In genomic region chr9:96021616-96022444, GRCh38 we compare ENCODE assay signal across 9 cellular contexts.
A peak's percentile ranks its signal among the peaks of the same experiment; 100 is the strongest.
DNase-seq lines count a peak whose midpoint lies in the region; ATAC-seq and TF ChIP-seq lines count a peak whose summit lies in the region.
"Had no signal": no experiment of that assay in that cellular context is flagged by ENCODE, and none has a peak within 500 bp of the region (broad histone marks: within the 10 kb centered on the region; RNA-seq: fewer than 3 reads in every experiment).

No MANE protein-coding gene starts in this region.

- H3K9ac ChIP-seq in SK-N-SH = no peak overlapping the region

- CTCF ChIA-PET in SK-N-SH (lab: Yijun Ruan, JAX) = no interaction called here

- H3F3A ChIP-seq in SK-N-SH (replicated peaks; ENCODE audit: insufficient read depth) = no peaks in the 10 kb centered on the region

- no peak for TF ChIP-seq EP300 in SK-N-SH (IDR thresholded peaks at IDR 0.05; ENCODE audit: borderline replicate concordance in 1 of 2, low read depth in 1 of 2, low read length in 1 of 2)

- H3K36me3 ChIP-seq in SK-N-SH (replicated peaks in 1 of 2; ENCODE audit: control insufficient read depth in 1 of 2, insufficient read depth in 2 of 2, low read length in 1 of 2) = peaks cover 0 to 2% of the 10 kb centered on the region in 2 experiments
- no peaks in the 10 kb centered on the region for H3K36me3 ChIP-seq in esophagus (ENCODE audit: control insufficient read depth in 2 of 2, insufficient read depth in 2 of 2, low read length in 1 of 2)

- peaks cover 23 to 35% of the 10 kb centered on the region in 2 donors for H3K36me3 Mint-ChIP-seq in naive B cell

- ATAC-seq in naive B cell (ENCODE audit: low read depth in 2 of 2) = no peak
- ATAC-seq in GM18502 (IDR thresholded peaks at IDR 0.05; ENCODE audit: poor library complexity, unreplicated experiment) = no peak
- no peak for ATAC-seq in HG02571 (IDR thresholded peaks at IDR 0.05; ENCODE audit: unreplicated experiment)
- ATAC-seq in HG03135 (IDR thresholded peaks at IDR 0.05; ENCODE audit: unreplicated experiment) = no peak
- ATAC-seq in HG02642 (IDR thresholded peaks at IDR 0.05; ENCODE audit: poor library complexity, unreplicated experiment) = no peak

- peak; percentile 49 for DNase-seq in ELF-1 (ENCODE audit: low read depth, low spot score)
- peak; percentile 80 for DNase-seq in SK-N-SH
- DNase-seq in naive B cell = no peak

- H3K4me1 ChIP-seq in SK-N-SH (ENCODE audit: control insufficient read depth in 1 of 2, insufficient read depth in 2 of 2, low read depth in 1 of 2, low read length in 1 of 2) = no peaks in the 10 kb centered on the region; a peak in 1 of 4 replicates
- H3K4me1 ChIP-seq in esophagus (ENCODE audit: control insufficient read depth in 2 of 2, insufficient read depth in 2 of 2, low read length in 1 of 2) = peaks cover 3 to 4% of the 10 kb centered on the region in 2 donors

- peak overlapping the region; percentile 53 to 62 for H3K4me3 ChIP-seq in SK-N-SH (ENCODE audit: low read depth in 2 of 2, low read length in 1 of 2)
- H3K4me3 ChIP-seq in esophagus (ENCODE audit: low read depth in 1 of 2, low read length in 2 of 2) = peak overlapping the region; percentile 53 to 56

- no peaks in the 10 kb centered on the region for H4K20me1 ChIP-seq in SK-N-SH (ENCODE audit: insufficient read depth)

- H3K4me3 Mint-ChIP-seq in naive B cell = peak overlapping the region; percentile 13 to 88 (median 76)

- no peak for TF ChIP-seq CTCF in SK-N-SH (IDR thresholded peaks at IDR 0.05)

- H3K9me2 ChIP-seq in SK-N-SH = no peaks in the 10 kb centered on the region

- H2AFZ ChIP-seq in SK-N-SH (ENCODE audit: low read depth) = peak overlapping the region; percentile 78; the same call in 1 of the 2 replicates

- POLR2A ChIA-PET in SK-N-SH (lab: Yijun Ruan, JAX) = no interaction called here

- H3K27ac ChIP-seq in SK-N-SH (ENCODE audit: low read depth in 2 of 2, low read length in 1 of 2) (no peak overlapping the region), esophagus (ENCODE audit: low read depth in 2 of 2, low read length in 1 of 2) (peak overlapping the region; percentile 76 to 77)
- H3K27ac ChIP-seq: neutrophil had no signal

- H3K79me2 ChIP-seq in SK-N-SH (ENCODE audit: insufficient read depth) = no peaks in the 10 kb centered on the region

- no peak for TF ChIP-seq RAD21 in SK-N-SH (IDR thresholded peaks at IDR 0.05; ENCODE audit: low read length)

- peaks cover 30 to 43% (median 33%) of the 10 kb centered on the region in 3 donors for H3K4me1 Mint-ChIP-seq in naive B cell

- WGBS in SK-N-SH (ENCODE audit: low lambda C conversion rate) = 40% methylated on average over 30 of the region's 68 CpGs
- 2% methylated on average over 48 to 68 of the region's 68 CpGs for WGBS in esophagus, 2 donors

- H3K9me3 Mint-ChIP-seq in naive B cell = peaks cover 0 to 9% (median 0%) of the 10 kb centered on the region in 7 donors

- H3K9me3 ChIP-seq in SK-N-SH (no peaks in the 10 kb centered on the region), esophagus (ENCODE audit: control insufficient read depth in 2 of 2, insufficient read depth in 1 of 2, low read depth in 1 of 2, low read length in 1 of 2) (peaks cover 0 to 2% of the 10 kb centered on the region in 2 donors)
- H3K9me3 ChIP-seq: neutrophil had no signal

- no peak overlapping the region for H3K27ac Mint-ChIP-seq in naive B cell

- peaks cover 59 to 75% (median 72%) of the 10 kb centered on the region in 3 donors for H3K27me3 Mint-ChIP-seq in naive B cell

- H3K4me2 ChIP-seq in SK-N-SH = peak overlapping the region; percentile 78

- peaks cover 6% of the 10 kb centered on the region; the same call in 1 of the 2 replicates for H3K27me3 ChIP-seq in SK-N-SH (ENCODE audit: insufficient read depth)
- no peaks in the 10 kb centered on the region for H3K27me3 ChIP-seq in esophagus (ENCODE audit: control insufficient read depth in 1 of 2, insufficient read depth in 2 of 2, low read length in 2 of 2)

TF ChIP-seq in SK-N-SH, 30 proteins besides CTCF, POLR2A, EP300 and RAD21:
- TF ChIP-seq TEAD4 (IDR thresholded peaks at IDR 0.05; ENCODE audit: borderline replicate concordance, insufficient read depth) = no peak
- no peak for TF ChIP-seq ZBTB33 (IDR thresholded peaks at IDR 0.05; ENCODE audit: borderline replicate concordance, low read depth)
- TF ChIP-seq CHD2 (IDR thresholded peaks at IDR 0.05; ENCODE audit: low read length, partially characterized antibody) = no peak
- TF ChIP-seq SIN3A (IDR thresholded peaks at IDR 0.05; ENCODE audit: borderline replicate concordance, low read depth, low read length) = no peak
- no peak for TF ChIP-seq USF1 (IDR thresholded peaks at IDR 0.05; ENCODE audit: borderline replicate concordance, low read depth)
- no peak for TF ChIP-seq FOSL2 (IDR thresholded peaks at IDR 0.05; ENCODE audit: borderline replicate concordance, low read depth)
- TF ChIP-seq FOXM1 (IDR thresholded peaks at IDR 0.05; ENCODE audit: low read depth) = no peak
- TF ChIP-seq RCOR1 (IDR thresholded peaks at IDR 0.05; ENCODE audit: low read length) = no peak
- TF ChIP-seq ELF1 (IDR thresholded peaks at IDR 0.05) = no peak
- TF ChIP-seq FOXJ3 (CRISPR knock-in tag; IDR thresholded peaks at IDR 0.05) = no peak
- no peak for TF ChIP-seq EZH2phosphoT487 (IDR thresholded peaks at IDR 0.05; ENCODE audit: borderline replicate concordance, low read depth)
- TF ChIP-seq USF2 (IDR thresholded peaks at IDR 0.05; ENCODE audit: borderline replicate concordance, low read depth, low read length) = no peak
- no peak for TF ChIP-seq PBX3 (IDR thresholded peaks at IDR 0.05)

Comparison
In these comparisons a context has a peak if more than half of its experiments do, and no peak if none do; other contexts are left out.
1. H3K27ac ChIP-seq: peak in esophagus (2 of 2); none in SK-N-SH (0 of 2).